ENCODE assay signal across 27 cellular contexts in the genomic region with DNA sequence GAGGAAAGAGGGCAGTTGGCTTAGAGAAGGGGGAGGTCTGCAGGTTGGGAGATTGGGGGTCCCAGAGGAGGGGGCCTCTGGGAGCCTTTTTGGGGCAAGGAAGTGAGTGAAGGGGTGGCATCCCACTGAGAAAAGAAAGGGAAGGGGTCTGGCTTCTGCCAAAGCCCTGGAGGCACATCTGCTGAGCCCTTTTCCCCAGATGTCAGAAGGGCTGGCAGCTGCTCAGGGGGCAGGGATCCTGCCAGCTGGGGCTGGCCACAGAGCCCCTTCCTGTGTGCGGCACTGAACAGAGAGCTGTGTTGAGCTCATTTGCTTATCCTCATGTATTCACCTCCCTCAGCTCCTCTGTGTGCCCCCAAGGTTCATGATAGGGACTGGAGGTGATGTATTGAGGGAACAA. TPM values are rescaled to one million over a fixed set of nuclear protein-coding genes. Genes with fewer than 3 reads are reported as not detected.
"Had no signal": no experiment of that assay in that cellular context is flagged by ENCODE, and none has a peak within 500 bp of the region (broad histone marks: within the 10 kb centered on the region; RNA-seq: fewer than 3 reads in every experiment).

No MANE protein-coding gene starts in this region.

- H3K4me2 ChIP-seq: smooth muscle cell had no signal

- H3K9me3 ChIP-seq: esophagus squamous epithelium, left ventricle myocardium inferior, neutrophil, ovary, prostate gland, suprapubic skin, transverse colon, uterus had no signal

- ATAC-seq: activated CD4-positive, alpha-beta T cell treated with anti-CD3 and anti-CD28 coated beads for 36 hours; natural killer cell; stimulated activated naive B cell treated with anti-CD40 and anti-IgM and Interleukin-4, amounts not matched to agents 10 μg/mL and 1 μg/mL and 100 μg/mL, for 72 hours had no signal

- DNase-seq: activated CD4-positive, alpha-beta T cell treated with anti-CD3 and anti-CD28 coated beads for 36 hours; activated CD4-positive, CD25-positive, alpha-beta regulatory T cell; activated CD8-positive, alpha-beta memory T cell treated with anti-CD3 and anti-CD28 coated beads for 24 hours; activated effector memory CD4-positive, alpha-beta T cell treated with Interleukin-2 at 50 U/mL for 16 hours; activated naive CD4-positive, alpha-beta T cell treated with anti-CD3 and anti-CD28 coated beads for 36 hours; activated naive CD8-positive, alpha-beta T cell treated with anti-CD3 and anti-CD28 coated beads for 36 hours; brain microvascular endothelial cell; cortex of kidney; esophagus squamous epithelium; foreskin melanocyte; glutamatergic neuron; left ventricle myocardium inferior; natural killer cell; ovary; stimulated activated CD4-positive, alpha-beta T cell treated with anti-CD3 and anti-CD28 coated beads, Interleukin-1b, Interleukin-23, amount 100 ng/mL, for 48 hours; stimulated activated CD4-positive, alpha-beta T cell treated with anti-CD3 and anti-CD28 coated beads, Interleukin-4, amount 100 ng/mL, for 4 hours; stimulated activated CD8-positive, alpha-beta memory T cell treated with anti-CD3 and anti-CD28 coated beads, Interleukin-4, amount 100 ng/mL, for 48 hours; stimulated activated naive B cell treated with anti-CD40 and anti-IgM and Interleukin-4, amounts not matched to agents 10 μg/mL and 1 μg/mL and 100 μg/mL, for 72 hours; transverse colon; uterus had no signal

- H3K27ac ChIP-seq: brain microvascular endothelial cell, left ventricle myocardium inferior, neutrophil, ovary, prostate gland, suprapubic skin, transverse colon had no signal

- H3K4me1 ChIP-seq: left ventricle myocardium inferior, prostate gland had no signal

- H3K4me3 ChIP-seq: esophagus squamous epithelium, left ventricle myocardium inferior, lung, ovary, prostate gland, smooth muscle cell, suprapubic skin, transverse colon, uterus had no signal

- H3K27me3 ChIP-seq: brain microvascular endothelial cell, ovary, suprapubic skin, transverse colon, uterus had no signal

- H3K36me3 ChIP-seq: brain microvascular endothelial cell, esophagus squamous epithelium, left ventricle myocardium inferior, neutrophil, ovary, prostate gland, suprapubic skin, transverse colon, uterus had no signal

RNA-seq across cellular contexts. Expression of gene APOB, which starts 54.5 kb away (rescaled TPM):
- total RNA-seq: activated CD4-positive, alpha-beta T cell treated with anti-CD3 and anti-CD28 coated beads for 36 hours; activated naive CD4-positive, alpha-beta T cell treated with anti-CD3 and anti-CD28 coated beads for 36 hours; activated naive CD8-positive, alpha-beta T cell treated with anti-CD3 and anti-CD28 coated beads for 36 hours; mononuclear cell; natural killer cell; T-helper 1 cell treated with Interleukin-12 subunit alpha and Interleukin-12 subunit beta and Interleukin-4 antibody, amounts not matched to agents 30 ng/mL and 1 ng/mL, for 36 hours had no signal
